In genomic region chr4:142377345-142378091, GRCh38 we compare ENCODE assay signal across 15 cellular contexts.
DNase-seq lines count a peak whose midpoint lies in the region; ATAC-seq lines count a peak whose summit lies in the region.
"Had no signal": no experiment of that assay in that cellular context is flagged by ENCODE, and none has a peak within 500 bp of the region (broad histone marks: within the 10 kb centered on the region; RNA-seq: fewer than 3 reads in every experiment).

No MANE protein-coding gene starts in this region.

- POLR2A ChIA-PET in activated CD4-positive, alpha-beta T cell treated with anti-CD3 and anti-CD28 coated beads for 36 hours (lab: Charles Lee) = interaction anchor here (1.1 to 1.7 kb wide), 5 partner anchors 10 to 179 kb away, joined by 3 to 8 read pairs (median 5); no protein-coding TSS in a partner anchor
- POLR2A ChIA-PET in naive thymus-derived CD4-positive, alpha-beta T cell (lab: Charles Lee) = interaction anchor here (0.7 to 3.6 kb wide), 7 partner anchors 10 to 189 kb away, joined by 3 to 26 read pairs (median 6); no protein-coding TSS in a partner anchor

- H3K4me3 ChIP-seq in naive thymus-derived CD4-positive, alpha-beta T cell (ENCODE audit: low read length) = no peak overlapping the region
- H3K4me3 ChIP-seq: neural progenitor cell had no signal

- H3K4me3 Mint-ChIP-seq in activated CD4-positive, alpha-beta T cell treated with anti-CD3 and anti-CD28 coated beads for 36 hours = peak overlapping the region; percentile 73
- H3K4me3 Mint-ChIP-seq in activated T-helper 2 cell treated with anti-CD3 and anti-CD28 coated beads, Interferon-gamma antibody, Interleukin-2, Interleukin-4, amounts not matched to agents 10 μg/mL and 5 μg/mL and 100 μg/mL, durations not matched to agents 14 hours and 24 hours and 36 hours (ENCODE audit: low read depth) = peak overlapping the region; percentile 60
- H3K4me3 Mint-ChIP-seq in naive thymus-derived CD4-positive, alpha-beta T cell = peak overlapping the region in 9 of 10 donors; percentile 56 to 85 (median 74)
- H3K4me3 Mint-ChIP-seq: neural progenitor cell had no signal

- H3K27me3 Mint-ChIP-seq in activated CD4-positive, alpha-beta T cell treated with anti-CD3 and anti-CD28 coated beads for 36 hours = no peaks in the 10 kb centered on the region
- H3K27me3 Mint-ChIP-seq in activated T-helper 2 cell treated with anti-CD3 and anti-CD28 coated beads, Interferon-gamma antibody, Interleukin-2, Interleukin-4, amounts not matched to agents 10 μg/mL and 5 μg/mL and 100 μg/mL, durations not matched to agents 14 hours and 24 hours and 36 hours (ENCODE audit: low read depth) = no peaks in the 10 kb centered on the region
- no peaks in the 10 kb centered on the region for H3K27me3 Mint-ChIP-seq in naive thymus-derived CD4-positive, alpha-beta T cell

- H3K36me3 ChIP-seq in naive thymus-derived CD4-positive, alpha-beta T cell (ENCODE audit: control insufficient read depth in 2 of 3, insufficient read depth in 3 of 3, low read length in 3 of 3) = no peaks in the 10 kb centered on the region
- H3K36me3 ChIP-seq: neural progenitor cell had no signal

- peak overlapping the region; percentile 53 for H3K27ac ChIP-seq in naive thymus-derived CD4-positive, alpha-beta T cell (ENCODE audit: low read depth, low read length)
- H3K27ac ChIP-seq: neural progenitor cell, VCaP had no signal

- intact Hi-C loops in activated CD4-positive, alpha-beta T cell treated with anti-CD3 and anti-CD28 coated beads for 36 hours (cut with DNase I, micrococcal nuclease) = loop anchor here (1.0 to 10.0 kb wide), 9 partner anchors 19 to 807 kb away; partner anchors contain the start of gene USP38 (in 1 of the 2)
- intact Hi-C loops in activated T-helper 2 cell treated with anti-CD3 and anti-CD28 coated beads, Interferon-gamma antibody, Interleukin-2, Interleukin-4, amounts not matched to agents 10 μg/mL and 5 μg/mL and 100 μg/mL, durations not matched to agents 14 hours and 24 hours and 36 hours (cut with micrococcal nuclease) = loop anchor here (1.0 to 10.0 kb wide), 8 partner anchors 10 to 807 kb away; partner anchors contain the start of gene USP38
- intact Hi-C loops in naive thymus-derived CD4-positive, alpha-beta T cell (cut with micrococcal nuclease) = loop anchor here (1.0 to 2.0 kb wide), 4 partner anchors 9 to 28 kb away; no protein-coding TSS in a partner anchor

- ATAC-seq in activated CD4-positive, alpha-beta T cell treated with anti-CD3 and anti-CD28 coated beads for 36 hours = peak; percentile 85
- peak; percentile 62 for ATAC-seq in GM21786 (IDR thresholded peaks at IDR 0.05; ENCODE audit: unreplicated experiment)
- peak; percentile 44 for ATAC-seq in naive thymus-derived CD4-positive, alpha-beta T cell

- DNase-seq in activated CD4-positive, alpha-beta T cell treated with anti-CD3 and anti-CD28 coated beads for 36 hours = no peak
- no peak for DNase-seq in activated CD4-positive, alpha-beta T cell treated with anti-CD3 and anti-CD28 coated beads, Interleukin-2, amount 50 U/mL, for 48 hours
- DNase-seq in activated T-helper 2 cell treated with anti-CD3 and anti-CD28 coated beads, Interferon-gamma antibody, Interleukin-2, Interleukin-4, amounts not matched to agents 10 μg/mL and 5 μg/mL and 100 μg/mL, durations not matched to agents 14 hours and 24 hours and 36 hours (ENCODE audit: low spot score) = no peak
- peak in 1 of 9 donors; percentile 21 for DNase-seq in naive thymus-derived CD4-positive, alpha-beta T cell
- DNase-seq in NCI-H187 treated with DMSO at 0.1 percent for 48 hours (lab: John Stamatoyannopoulos, UW) (no peak), HPDE6-E6E7 (ENCODE audit: extremely low spot score) (no peak), iPS-NIHi7 (ENCODE audit: extremely low spot score) (no peak)
- DNase-seq: Caco-2, cerebellar nuclear complex, head of caudate nucleus, NCI-H2227 treated with DMSO at 0.1 percent for 48 hours, small intestine had no signal

- no peaks in the 10 kb centered on the region for H3K9me3 ChIP-seq in naive thymus-derived CD4-positive, alpha-beta T cell (ENCODE audit: control insufficient read depth in 2 of 3, low read length in 3 of 3)
- H3K9me3 ChIP-seq: Caco-2 had no signal

- CTCF ChIA-PET in activated CD4-positive, alpha-beta T cell treated with anti-CD3 and anti-CD28 coated beads for 36 hours (lab: Charles Lee) = interaction anchor here (1.1 to 2.6 kb wide), 9 partner anchors 11 to 176 kb away, joined by 3 to 37 read pairs (median 4); no protein-coding TSS in a partner anchor
- CTCF ChIA-PET in naive thymus-derived CD4-positive, alpha-beta T cell (lab: Charles Lee) = interaction anchor here (1.7 kb wide), 1 partner anchor 25 kb away, joined by 5 read pairs; no protein-coding TSS in a partner anchor

- H3K4me1 Mint-ChIP-seq in activated CD4-positive, alpha-beta T cell treated with anti-CD3 and anti-CD28 coated beads for 36 hours = peaks cover 82% of the 10 kb centered on the region
- peaks cover 72% of the 10 kb centered on the region for H3K4me1 Mint-ChIP-seq in activated T-helper 2 cell treated with anti-CD3 and anti-CD28 coated beads, Interferon-gamma antibody, Interleukin-2, Interleukin-4, amounts not matched to agents 10 μg/mL and 5 μg/mL and 100 μg/mL, durations not matched to agents 14 hours and 24 hours and 36 hours (ENCODE audit: low read depth)
- H3K4me1 Mint-ChIP-seq in naive thymus-derived CD4-positive, alpha-beta T cell = peaks cover 41 to 93% (median 89%) of the 10 kb centered on the region in 7 donors

- H3K36me3 Mint-ChIP-seq in activated CD4-positive, alpha-beta T cell treated with anti-CD3 and anti-CD28 coated beads for 36 hours (ENCODE audit: low read depth) = peaks cover 34% of the 10 kb centered on the region
- H3K36me3 Mint-ChIP-seq in activated T-helper 2 cell treated with anti-CD3 and anti-CD28 coated beads, Interferon-gamma antibody, Interleukin-2, Interleukin-4, amounts not matched to agents 10 μg/mL and 5 μg/mL and 100 μg/mL, durations not matched to agents 14 hours and 24 hours and 36 hours (ENCODE audit: low read depth) = peaks cover 49% of the 10 kb centered on the region
- peaks cover 0 to 25% (median 10%) of the 10 kb centered on the region in 5 donors for H3K36me3 Mint-ChIP-seq in naive thymus-derived CD4-positive, alpha-beta T cell
- H3K36me3 Mint-ChIP-seq: neural progenitor cell had no signal

- peaks cover 46 to 64% of the 10 kb centered on the region in 2 donors for H3K4me1 ChIP-seq in naive thymus-derived CD4-positive, alpha-beta T cell (ENCODE audit: control insufficient read depth in 2 of 2, insufficient read depth in 2 of 2, low read length in 2 of 2)

- no peaks in the 10 kb centered on the region for H3K9me3 Mint-ChIP-seq in activated CD4-positive, alpha-beta T cell treated with anti-CD3 and anti-CD28 coated beads for 36 hours (ENCODE audit: low read depth)
- no peaks in the 10 kb centered on the region for H3K9me3 Mint-ChIP-seq in activated T-helper 2 cell treated with anti-CD3 and anti-CD28 coated beads, Interferon-gamma antibody, Interleukin-2, Interleukin-4, amounts not matched to agents 10 μg/mL and 5 μg/mL and 100 μg/mL, durations not matched to agents 14 hours and 24 hours and 36 hours
- H3K9me3 Mint-ChIP-seq in naive thymus-derived CD4-positive, alpha-beta T cell = no peaks in the 10 kb centered on the region
- H3K9me3 Mint-ChIP-seq: neural progenitor cell had no signal

- no peaks in the 10 kb centered on the region for H3K27me3 ChIP-seq in naive thymus-derived CD4-positive, alpha-beta T cell (ENCODE audit: control insufficient read depth in 2 of 2, insufficient read depth in 2 of 2, low read length in 2 of 2)
- H3K27me3 ChIP-seq: neural progenitor cell had no signal

- peak overlapping the region; percentile 93 for H3K27ac Mint-ChIP-seq in activated CD4-positive, alpha-beta T cell treated with anti-CD3 and anti-CD28 coated beads for 36 hours
- H3K27ac Mint-ChIP-seq in activated T-helper 2 cell treated with anti-CD3 and anti-CD28 coated beads, Interferon-gamma antibody, Interleukin-2, Interleukin-4, amounts not matched to agents 10 μg/mL and 5 μg/mL and 100 μg/mL, durations not matched to agents 14 hours and 24 hours and 36 hours = peak overlapping the region; percentile 91
- H3K27ac Mint-ChIP-seq in naive thymus-derived CD4-positive, alpha-beta T cell = peak overlapping the region; percentile 62 to 92 (median 83)
- H3K27ac Mint-ChIP-seq: neural progenitor cell had no signal
